ENCODE assay signal across 28 cellular contexts in the genomic region with DNA sequence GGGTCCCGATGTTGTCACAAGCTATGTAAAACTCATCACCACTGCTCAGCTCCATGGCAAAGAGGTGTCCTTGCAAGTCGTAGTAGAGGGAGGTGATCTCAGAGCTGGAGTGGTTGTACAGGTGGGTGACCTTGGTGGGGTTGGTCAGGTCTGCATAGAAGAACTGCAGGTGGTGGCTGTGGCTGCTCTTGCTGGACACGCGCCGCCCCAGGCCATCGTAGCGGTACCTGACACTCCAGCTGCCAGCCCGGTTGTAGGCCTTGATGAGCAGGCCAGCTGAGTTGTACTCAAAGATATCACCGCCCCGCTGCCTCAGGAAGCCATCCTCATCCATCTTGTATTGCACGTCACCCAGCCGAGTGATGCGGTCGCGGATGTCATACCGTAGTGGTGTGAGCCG.
"Had no signal": no experiment of that assay in that cellular context is flagged by ENCODE, and none has a peak within 500 bp of the region (broad histone marks: within the 10 kb centered on the region; RNA-seq: fewer than 3 reads in every experiment).

No MANE protein-coding gene starts in this region.

- DNase-seq: colonic mucosa; cortex of kidney; dermis blood vessel endothelial cell; dorsolateral prefrontal cortex; effector CD4-positive, alpha-beta T cell; effector CD8-positive, alpha-beta T cell; effector memory CD4-positive, alpha-beta T cell; effector memory CD8-positive, alpha-beta T cell; endodermal cell; erythroblast; esophagus squamous epithelium; foreskin fibroblast; foreskin keratinocyte; foreskin melanocyte; gastrocnemius medialis; glutamatergic neuron; heart left ventricle; heart right ventricle had no signal

- H3K27ac ChIP-seq: colonic mucosa, coronary artery, dorsolateral prefrontal cortex, epithelial cell of prostate, esophagus muscularis mucosa, esophagus squamous epithelium, foreskin keratinocyte, gastrocnemius medialis, gastroesophageal sphincter, heart left ventricle, heart right ventricle had no signal

- H3K36me3 ChIP-seq: colonic mucosa, gastrocnemius medialis, heart left ventricle, heart right ventricle had no signal

- H3K27ac Mint-ChIP-seq: dendritic cell treated with granulocyte-macrophage colony-stimulating factor and Interleukin-4, amounts not matched to agents 40 ng/mL and 50 ng/mL, for 4 days; effector memory CD8-positive, alpha-beta T cell; endodermal cell had no signal

- H3K4me3 ChIP-seq: colonic mucosa, coronary artery, dorsolateral prefrontal cortex, esophagus muscularis mucosa, esophagus squamous epithelium, gastrocnemius medialis, gastroesophageal sphincter, heart left ventricle, heart right ventricle had no signal

- ATAC-seq: effector memory CD8-positive, alpha-beta T cell; esophagus mucosa; foreskin keratinocyte; gastrocnemius medialis; gastroesophageal sphincter; heart right ventricle had no signal

- H3K4me1 ChIP-seq: colonic mucosa, esophagus muscularis mucosa, esophagus squamous epithelium, gastrocnemius medialis, gastroesophageal sphincter, heart left ventricle, heart right ventricle had no signal

- FAIRE-seq: colon, endometrium, endothelial cell of umbilical vein, frontal cortex had no signal

- H3K4me1 Mint-ChIP-seq: endodermal cell had no signal

- H3K9me3 Mint-ChIP-seq: dendritic cell treated with granulocyte-macrophage colony-stimulating factor and Interleukin-4, amounts not matched to agents 40 ng/mL and 50 ng/mL, for 4 days; endodermal cell had no signal

- H3K27me3 ChIP-seq: colonic mucosa, dorsolateral prefrontal cortex, esophagus muscularis mucosa, esophagus squamous epithelium, foreskin keratinocyte, gastrocnemius medialis, gastroesophageal sphincter, heart left ventricle, heart right ventricle had no signal

- H3K4me3 Mint-ChIP-seq: dendritic cell treated with granulocyte-macrophage colony-stimulating factor and Interleukin-4, amounts not matched to agents 40 ng/mL and 50 ng/mL, for 4 days; effector memory CD8-positive, alpha-beta T cell; endodermal cell had no signal

- H3K9me3 ChIP-seq: colonic mucosa, esophagus muscularis mucosa, esophagus squamous epithelium, gastrocnemius medialis, gastroesophageal sphincter, heart left ventricle, heart right ventricle had no signal
